ENCODE assay signal across 1 cellular context in the genomic region with DNA sequence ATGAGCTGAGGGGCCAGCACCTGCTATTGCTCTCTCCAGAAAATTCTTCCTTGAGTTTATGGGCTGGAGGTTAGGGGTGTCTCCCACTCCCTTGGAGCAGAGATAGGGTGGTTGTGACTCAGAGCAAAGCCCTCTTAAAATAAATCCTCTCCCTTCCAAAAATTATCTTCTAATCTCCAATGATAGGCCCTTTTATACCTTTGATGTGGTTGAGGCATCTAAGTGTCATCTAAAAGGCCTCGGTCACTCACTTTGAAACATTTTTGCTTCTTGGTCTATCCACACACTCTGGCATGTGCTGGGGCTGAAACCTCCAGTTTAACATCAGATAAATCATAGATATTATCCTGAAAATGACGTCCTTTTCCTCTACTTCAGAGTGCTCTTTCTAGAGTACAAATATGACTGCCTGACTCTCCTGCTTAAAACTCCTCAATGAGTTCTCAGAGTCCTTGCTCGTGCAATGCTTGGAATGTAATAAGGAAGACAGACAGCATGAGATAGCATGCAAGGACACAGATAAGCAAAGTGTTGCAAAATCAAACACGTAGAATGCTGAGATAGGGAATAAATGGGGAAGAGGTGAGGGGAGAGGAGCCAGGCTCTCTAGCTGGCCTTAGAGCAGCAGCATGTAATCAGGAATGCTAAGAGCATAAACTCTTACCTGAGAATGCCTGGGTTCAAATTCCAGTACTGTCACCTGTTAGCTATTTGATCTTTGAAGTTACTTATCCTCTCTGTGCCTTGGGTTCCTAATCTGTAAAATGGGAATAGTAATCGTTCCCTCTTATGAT.
TF ChIP-seq lines count a peak whose summit lies in the region.

No MANE protein-coding gene starts in this region.

TF ChIP-seq in K562, 482 proteins besides CTCF, POLR2A, EP300 and RAD21 (continued from another document and continues in another):
- TF ChIP-seq, protein P1, sequence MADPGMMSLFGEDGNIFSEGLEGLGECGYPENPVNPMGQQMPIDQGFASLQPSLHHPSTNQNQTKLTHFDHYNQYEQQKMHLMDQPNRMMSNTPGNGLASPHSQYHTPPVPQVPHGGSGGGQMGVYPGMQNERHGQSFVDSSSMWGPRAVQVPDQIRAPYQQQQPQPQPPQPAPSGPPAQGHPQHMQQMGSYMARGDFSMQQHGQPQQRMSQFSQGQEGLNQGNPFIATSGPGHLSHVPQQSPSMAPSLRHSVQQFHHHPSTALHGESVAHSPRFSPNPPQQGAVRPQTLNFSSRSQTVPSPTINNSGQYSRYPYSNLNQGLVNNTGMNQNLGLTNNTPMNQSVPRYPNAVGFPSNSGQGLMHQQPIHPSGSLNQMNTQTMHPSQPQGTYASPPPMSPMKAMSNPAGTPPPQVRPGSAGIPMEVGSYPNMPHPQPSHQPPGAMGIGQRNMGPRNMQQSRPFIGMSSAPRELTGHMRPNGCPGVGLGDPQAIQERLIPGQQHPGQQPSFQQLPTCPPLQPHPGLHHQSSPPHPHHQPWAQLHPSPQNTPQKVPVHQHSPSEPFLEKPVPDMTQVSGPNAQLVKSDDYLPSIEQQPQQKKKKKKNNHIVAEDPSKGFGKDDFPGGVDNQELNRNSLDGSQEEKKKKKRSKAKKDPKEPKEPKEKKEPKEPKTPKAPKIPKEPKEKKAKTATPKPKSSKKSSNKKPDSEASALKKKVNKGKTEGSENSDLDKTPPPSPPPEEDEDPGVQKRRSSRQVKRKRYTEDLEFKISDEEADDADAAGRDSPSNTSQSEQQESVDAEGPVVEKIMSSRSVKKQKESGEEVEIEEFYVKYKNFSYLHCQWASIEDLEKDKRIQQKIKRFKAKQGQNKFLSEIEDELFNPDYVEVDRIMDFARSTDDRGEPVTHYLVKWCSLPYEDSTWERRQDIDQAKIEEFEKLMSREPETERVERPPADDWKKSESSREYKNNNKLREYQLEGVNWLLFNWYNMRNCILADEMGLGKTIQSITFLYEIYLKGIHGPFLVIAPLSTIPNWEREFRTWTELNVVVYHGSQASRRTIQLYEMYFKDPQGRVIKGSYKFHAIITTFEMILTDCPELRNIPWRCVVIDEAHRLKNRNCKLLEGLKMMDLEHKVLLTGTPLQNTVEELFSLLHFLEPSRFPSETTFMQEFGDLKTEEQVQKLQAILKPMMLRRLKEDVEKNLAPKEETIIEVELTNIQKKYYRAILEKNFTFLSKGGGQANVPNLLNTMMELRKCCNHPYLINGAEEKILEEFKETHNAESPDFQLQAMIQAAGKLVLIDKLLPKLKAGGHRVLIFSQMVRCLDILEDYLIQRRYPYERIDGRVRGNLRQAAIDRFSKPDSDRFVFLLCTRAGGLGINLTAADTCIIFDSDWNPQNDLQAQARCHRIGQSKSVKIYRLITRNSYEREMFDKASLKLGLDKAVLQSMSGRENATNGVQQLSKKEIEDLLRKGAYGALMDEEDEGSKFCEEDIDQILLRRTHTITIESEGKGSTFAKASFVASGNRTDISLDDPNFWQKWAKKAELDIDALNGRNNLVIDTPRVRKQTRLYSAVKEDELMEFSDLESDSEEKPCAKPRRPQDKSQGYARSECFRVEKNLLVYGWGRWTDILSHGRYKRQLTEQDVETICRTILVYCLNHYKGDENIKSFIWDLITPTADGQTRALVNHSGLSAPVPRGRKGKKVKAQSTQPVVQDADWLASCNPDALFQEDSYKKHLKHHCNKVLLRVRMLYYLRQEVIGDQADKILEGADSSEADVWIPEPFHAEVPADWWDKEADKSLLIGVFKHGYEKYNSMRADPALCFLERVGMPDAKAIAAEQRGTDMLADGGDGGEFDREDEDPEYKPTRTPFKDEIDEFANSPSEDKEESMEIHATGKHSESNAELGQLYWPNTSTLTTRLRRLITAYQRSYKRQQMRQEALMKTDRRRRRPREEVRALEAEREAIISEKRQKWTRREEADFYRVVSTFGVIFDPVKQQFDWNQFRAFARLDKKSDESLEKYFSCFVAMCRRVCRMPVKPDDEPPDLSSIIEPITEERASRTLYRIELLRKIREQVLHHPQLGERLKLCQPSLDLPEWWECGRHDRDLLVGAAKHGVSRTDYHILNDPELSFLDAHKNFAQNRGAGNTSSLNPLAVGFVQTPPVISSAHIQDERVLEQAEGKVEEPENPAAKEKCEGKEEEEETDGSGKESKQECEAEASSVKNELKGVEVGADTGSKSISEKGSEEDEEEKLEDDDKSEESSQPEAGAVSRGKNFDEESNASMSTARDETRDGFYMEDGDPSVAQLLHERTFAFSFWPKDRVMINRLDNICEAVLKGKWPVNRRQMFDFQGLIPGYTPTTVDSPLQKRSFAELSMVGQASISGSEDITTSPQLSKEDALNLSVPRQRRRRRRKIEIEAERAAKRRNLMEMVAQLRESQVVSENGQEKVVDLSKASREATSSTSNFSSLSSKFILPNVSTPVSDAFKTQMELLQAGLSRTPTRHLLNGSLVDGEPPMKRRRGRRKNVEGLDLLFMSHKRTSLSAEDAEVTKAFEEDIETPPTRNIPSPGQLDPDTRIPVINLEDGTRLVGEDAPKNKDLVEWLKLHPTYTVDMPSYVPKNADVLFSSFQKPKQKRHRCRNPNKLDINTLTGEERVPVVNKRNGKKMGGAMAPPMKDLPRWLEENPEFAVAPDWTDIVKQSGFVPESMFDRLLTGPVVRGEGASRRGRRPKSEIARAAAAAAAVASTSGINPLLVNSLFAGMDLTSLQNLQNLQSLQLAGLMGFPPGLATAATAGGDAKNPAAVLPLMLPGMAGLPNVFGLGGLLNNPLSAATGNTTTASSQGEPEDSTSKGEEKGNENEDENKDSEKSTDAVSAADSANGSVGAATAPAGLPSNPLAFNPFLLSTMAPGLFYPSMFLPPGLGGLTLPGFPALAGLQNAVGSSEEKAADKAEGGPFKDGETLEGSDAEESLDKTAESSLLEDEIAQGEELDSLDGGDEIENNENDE (IDR thresholded peaks at IDR 0.05; ENCODE audit: low read depth, low read length), result no peak
- TF ChIP-seq, protein P2, sequence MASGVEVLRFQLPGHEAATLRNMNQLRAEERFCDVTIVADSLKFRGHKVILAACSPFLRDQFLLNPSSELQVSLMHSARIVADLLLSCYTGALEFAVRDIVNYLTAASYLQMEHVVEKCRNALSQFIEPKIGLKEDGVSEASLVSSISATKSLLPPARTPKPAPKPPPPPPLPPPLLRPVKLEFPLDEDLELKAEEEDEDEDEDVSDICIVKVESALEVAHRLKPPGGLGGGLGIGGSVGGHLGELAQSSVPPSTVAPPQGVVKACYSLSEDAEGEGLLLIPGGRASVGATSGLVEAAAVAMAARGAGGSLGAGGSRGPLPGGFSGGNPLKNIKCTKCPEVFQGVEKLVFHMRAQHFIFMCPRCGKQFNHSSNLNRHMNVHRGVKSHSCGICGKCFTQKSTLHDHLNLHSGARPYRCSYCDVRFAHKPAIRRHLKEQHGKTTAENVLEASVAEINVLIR (CRISPR knock-in tag; IDR thresholded peaks at IDR 0.05), result no peak
- TF ChIP-seq ARID1B (IDR thresholded peaks at IDR 0.05) (peak; percentile 91), SRSF3 (IDR thresholded peaks at IDR 0.05; ENCODE audit: insufficient read depth, low read length) (no peak), PHB2 (IDR thresholded peaks at IDR 0.05; ENCODE audit: low read depth) (no peak), NELFE (IDR thresholded peaks at IDR 0.05; ENCODE audit: insufficient read depth, insufficient read length) (no peak), MECOM (CRISPR knock-in tag; IDR thresholded peaks at IDR 0.05) (peak; percentile 86; the same call in 1 of the 2 replicates), CHD2 (IDR thresholded peaks at IDR 0.05; ENCODE audit: low read depth, low read length) (no peak), TSC22D4 (tag; IDR thresholded peaks at IDR 0.05) (no peak), ZNF699 (CRISPR knock-in tag; IDR thresholded peaks at IDR 0.05; ENCODE audit: insufficient replicate concordance) (no peak), SIN3B (IDR thresholded peaks at IDR 0.05; ENCODE audit: low read depth) (no peak), TRIM24 (IDR thresholded peaks at IDR 0.05) (peak; percentile 88 to 94), ILK (tag; IDR thresholded peaks at IDR 0.05; ENCODE audit: borderline replicate concordance, low read depth) (no peak), PRPF4 (IDR thresholded peaks at IDR 0.05; ENCODE audit: insufficient read depth, low read depth, low read length, poor library complexity, severe bottlenecking) (no peak), PCBP2 (IDR thresholded peaks at IDR 0.05; ENCODE audit: low read depth, low read length, poor library complexity, severe bottlenecking) (no peak), IFI16 (CRISPR knock-in tag; IDR thresholded peaks at IDR 0.05) (no peak), ZNF175 (CRISPR knock-in tag; IDR thresholded peaks at IDR 0.05; ENCODE audit: low read depth) (no peak), TCF7L2 (IDR thresholded peaks at IDR 0.05; ENCODE audit: low read depth, low read length) (no peak), BDP1 (IDR thresholded peaks at IDR 0.05; ENCODE audit: insufficient read depth, insufficient read length) (no peak), HNRNPL (IDR thresholded peaks at IDR 0.05; ENCODE audit: low read depth, low read length) (no peak), ZNF408 (CRISPR knock-in tag; IDR thresholded peaks at IDR 0.05; ENCODE audit: low read depth) (no peak), LARP7 (IDR thresholded peaks at IDR 0.05) (no peak), PHF8 (IDR thresholded peaks at IDR 0.05; ENCODE audit: borderline replicate concordance, low read length) (no peak), ZNF75A (CRISPR knock-in tag; IDR thresholded peaks at IDR 0.05) (no peak), RFX7 (CRISPR knock-in tag; IDR thresholded peaks at IDR 0.05) (no peak), ZKSCAN1 (IDR thresholded peaks at IDR 0.05; ENCODE audit: low read depth, low read length) (no peak), RBM34 (IDR thresholded peaks at IDR 0.05; ENCODE audit: borderline replicate concordance, insufficient read depth, low read length) (no peak), ZNF347 (CRISPR knock-in tag; IDR thresholded peaks at IDR 0.05; ENCODE audit: low read depth) (no peak), HNRNPH1 (optimal IDR thresholded peaks at IDR 0.05; ENCODE audit: low read depth, low read length) (no peak)
- TF ChIP-seq, protein P3, sequence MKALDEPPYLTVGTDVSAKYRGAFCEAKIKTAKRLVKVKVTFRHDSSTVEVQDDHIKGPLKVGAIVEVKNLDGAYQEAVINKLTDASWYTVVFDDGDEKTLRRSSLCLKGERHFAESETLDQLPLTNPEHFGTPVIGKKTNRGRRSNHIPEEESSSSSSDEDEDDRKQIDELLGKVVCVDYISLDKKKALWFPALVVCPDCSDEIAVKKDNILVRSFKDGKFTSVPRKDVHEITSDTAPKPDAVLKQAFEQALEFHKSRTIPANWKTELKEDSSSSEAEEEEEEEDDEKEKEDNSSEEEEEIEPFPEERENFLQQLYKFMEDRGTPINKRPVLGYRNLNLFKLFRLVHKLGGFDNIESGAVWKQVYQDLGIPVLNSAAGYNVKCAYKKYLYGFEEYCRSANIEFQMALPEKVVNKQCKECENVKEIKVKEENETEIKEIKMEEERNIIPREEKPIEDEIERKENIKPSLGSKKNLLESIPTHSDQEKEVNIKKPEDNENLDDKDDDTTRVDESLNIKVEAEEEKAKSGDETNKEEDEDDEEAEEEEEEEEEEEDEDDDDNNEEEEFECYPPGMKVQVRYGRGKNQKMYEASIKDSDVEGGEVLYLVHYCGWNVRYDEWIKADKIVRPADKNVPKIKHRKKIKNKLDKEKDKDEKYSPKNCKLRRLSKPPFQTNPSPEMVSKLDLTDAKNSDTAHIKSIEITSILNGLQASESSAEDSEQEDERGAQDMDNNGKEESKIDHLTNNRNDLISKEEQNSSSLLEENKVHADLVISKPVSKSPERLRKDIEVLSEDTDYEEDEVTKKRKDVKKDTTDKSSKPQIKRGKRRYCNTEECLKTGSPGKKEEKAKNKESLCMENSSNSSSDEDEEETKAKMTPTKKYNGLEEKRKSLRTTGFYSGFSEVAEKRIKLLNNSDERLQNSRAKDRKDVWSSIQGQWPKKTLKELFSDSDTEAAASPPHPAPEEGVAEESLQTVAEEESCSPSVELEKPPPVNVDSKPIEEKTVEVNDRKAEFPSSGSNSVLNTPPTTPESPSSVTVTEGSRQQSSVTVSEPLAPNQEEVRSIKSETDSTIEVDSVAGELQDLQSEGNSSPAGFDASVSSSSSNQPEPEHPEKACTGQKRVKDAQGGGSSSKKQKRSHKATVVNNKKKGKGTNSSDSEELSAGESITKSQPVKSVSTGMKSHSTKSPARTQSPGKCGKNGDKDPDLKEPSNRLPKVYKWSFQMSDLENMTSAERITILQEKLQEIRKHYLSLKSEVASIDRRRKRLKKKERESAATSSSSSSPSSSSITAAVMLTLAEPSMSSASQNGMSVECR (CRISPR knock-in tag; IDR thresholded peaks at IDR 0.05), result no peak
- TF ChIP-seq, protein P4, sequence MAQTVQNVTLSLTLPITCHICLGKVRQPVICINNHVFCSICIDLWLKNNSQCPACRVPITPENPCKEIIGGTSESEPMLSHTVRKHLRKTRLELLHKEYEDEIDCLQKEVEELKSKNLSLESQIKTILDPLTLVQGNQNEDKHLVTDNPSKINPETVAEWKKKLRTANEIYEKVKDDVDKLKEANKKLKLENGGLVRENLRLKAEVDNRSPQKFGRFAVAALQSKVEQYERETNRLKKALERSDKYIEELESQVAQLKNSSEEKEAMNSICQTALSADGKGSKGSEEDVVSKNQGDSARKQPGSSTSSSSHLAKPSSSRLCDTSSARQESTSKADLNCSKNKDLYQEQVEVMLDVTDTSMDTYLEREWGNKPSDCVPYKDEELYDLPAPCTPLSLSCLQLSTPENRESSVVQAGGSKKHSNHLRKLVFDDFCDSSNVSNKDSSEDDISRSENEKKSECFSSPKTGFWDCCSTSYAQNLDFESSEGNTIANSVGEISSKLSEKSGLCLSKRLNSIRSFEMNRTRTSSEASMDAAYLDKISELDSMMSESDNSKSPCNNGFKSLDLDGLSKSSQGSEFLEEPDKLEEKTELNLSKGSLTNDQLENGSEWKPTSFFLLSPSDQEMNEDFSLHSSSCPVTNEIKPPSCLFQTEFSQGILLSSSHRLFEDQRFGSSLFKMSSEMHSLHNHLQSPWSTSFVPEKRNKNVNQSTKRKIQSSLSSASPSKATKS (CRISPR knock-in tag; IDR thresholded peaks at IDR 0.05), result no peak
- TF ChIP-seq, protein P5, sequence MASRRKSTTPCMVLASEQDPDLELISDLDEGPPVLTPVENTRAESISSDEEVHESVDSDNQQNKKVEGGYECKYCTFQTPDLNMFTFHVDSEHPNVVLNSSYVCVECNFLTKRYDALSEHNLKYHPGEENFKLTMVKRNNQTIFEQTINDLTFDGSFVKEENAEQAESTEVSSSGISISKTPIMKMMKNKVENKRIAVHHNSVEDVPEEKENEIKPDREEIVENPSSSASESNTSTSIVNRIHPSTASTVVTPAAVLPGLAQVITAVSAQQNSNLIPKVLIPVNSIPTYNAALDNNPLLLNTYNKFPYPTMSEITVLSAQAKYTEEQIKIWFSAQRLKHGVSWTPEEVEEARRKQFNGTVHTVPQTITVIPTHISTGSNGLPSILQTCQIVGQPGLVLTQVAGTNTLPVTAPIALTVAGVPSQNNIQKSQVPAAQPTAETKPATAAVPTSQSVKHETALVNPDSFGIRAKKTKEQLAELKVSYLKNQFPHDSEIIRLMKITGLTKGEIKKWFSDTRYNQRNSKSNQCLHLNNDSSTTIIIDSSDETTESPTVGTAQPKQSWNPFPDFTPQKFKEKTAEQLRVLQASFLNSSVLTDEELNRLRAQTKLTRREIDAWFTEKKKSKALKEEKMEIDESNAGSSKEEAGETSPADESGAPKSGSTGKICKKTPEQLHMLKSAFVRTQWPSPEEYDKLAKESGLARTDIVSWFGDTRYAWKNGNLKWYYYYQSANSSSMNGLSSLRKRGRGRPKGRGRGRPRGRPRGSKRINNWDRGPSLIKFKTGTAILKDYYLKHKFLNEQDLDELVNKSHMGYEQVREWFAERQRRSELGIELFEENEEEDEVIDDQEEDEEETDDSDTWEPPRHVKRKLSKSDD (conservative IDR thresholded peaks at IDR 0.05; ENCODE audit: low read length), result no peak
